ENCODE assay signal across 9 cellular contexts in the genomic region with DNA sequence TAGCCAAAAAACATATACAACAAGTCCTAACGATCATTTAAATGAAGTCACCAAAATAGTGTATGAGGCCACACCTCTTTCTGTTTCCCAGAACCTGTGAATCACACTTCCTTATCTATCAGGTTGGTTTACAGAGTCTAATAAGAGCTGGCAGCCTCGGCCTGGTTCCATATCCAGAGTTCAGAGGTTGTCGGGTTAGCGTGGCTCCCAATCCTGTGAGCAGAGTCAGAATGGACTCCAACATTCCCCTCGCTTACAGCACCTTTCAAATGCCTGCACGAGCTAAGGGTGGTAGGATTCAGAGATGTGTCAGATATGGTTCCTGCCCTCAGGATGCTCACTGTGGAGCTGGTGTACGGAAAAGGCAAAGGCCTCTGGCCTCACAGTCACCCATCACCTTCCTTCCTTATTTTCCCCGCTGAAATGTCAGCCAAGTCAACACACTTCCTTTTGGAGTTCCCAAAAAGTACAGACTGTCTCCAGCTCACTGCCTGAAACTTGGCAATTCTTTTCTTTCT. TPM values are rescaled to one million over a fixed set of nuclear protein-coding genes. Genes with fewer than 3 reads are reported as not detected.
DNase-seq lines count a peak whose midpoint lies in the region; ATAC-seq and TF ChIP-seq lines count a peak whose summit lies in the region.
"Had no signal": no experiment of that assay in that cellular context is flagged by ENCODE, and none has a peak within 500 bp of the region (broad histone marks: within the 10 kb centered on the region; RNA-seq: fewer than 3 reads in every experiment).

No MANE protein-coding gene starts in this region.

- H3K27ac ChIP-seq in HCT116 (ENCODE audit: low read depth, low read length) = no peak overlapping the region
- peak overlapping the region in 3 of 4 donors; percentile 62 to 65 (median 63) for H3K27ac ChIP-seq in gastroesophageal sphincter

- no peaks in the 10 kb centered on the region for H3K9me2 ChIP-seq in HCT116 (ENCODE audit: insufficient read depth)

- peaks cover 17% of the 10 kb centered on the region for H3K36me3 Mint-ChIP-seq in activated CD4-positive, alpha-beta T cell treated with anti-CD3 and anti-CD28 coated beads, Interleukin-2, amount 10 ng/mL, durations not matched to agents 7 days and 5 days (ENCODE audit: low read depth)
- peaks cover 19% of the 10 kb centered on the region for H3K36me3 Mint-ChIP-seq in stimulated activated effector memory CD8-positive, alpha-beta T cell treated with anti-CD3 and anti-CD28 coated beads, Interleukin-12 subunit alpha, Interleukin-12 subunit beta, amount 100 ng/mL, for 72 hours
- H3K36me3 Mint-ChIP-seq: mesothelial cell of epicardium had no signal

- no peak overlapping the region for H3K9ac ChIP-seq in HCT116 (ENCODE audit: low read length)

- intact Hi-C loops in HCT116 (cut with micrococcal nuclease) = loop anchor here (10.0 kb wide), 1 partner anchor 113 kb away; a partner anchor contains a TSS

- peaks cover 47% of the 10 kb centered on the region for H3K4me1 Mint-ChIP-seq in activated CD4-positive, alpha-beta T cell treated with anti-CD3 and anti-CD28 coated beads, Interleukin-2, amount 10 ng/mL, durations not matched to agents 7 days and 5 days
- peaks cover 50% of the 10 kb centered on the region for H3K4me1 Mint-ChIP-seq in stimulated activated effector memory CD8-positive, alpha-beta T cell treated with anti-CD3 and anti-CD28 coated beads, Interleukin-12 subunit alpha, Interleukin-12 subunit beta, amount 100 ng/mL, for 72 hours

- RAD21 ChIA-PET in HCT116 (lab: Charles Lee; ENCODE audit: low non-redundant PET in 1 of 2, low total read pairs in 2 of 2, uncharacterized antibody in 2 of 2, unreplicated experiment in 2 of 2) = no interaction called here

- CTCF ChIA-PET in HCT116 (lab: Charles Lee) = no interaction called here
- CTCF ChIA-PET in activated CD4-positive, alpha-beta T cell treated with anti-CD3 and anti-CD28 coated beads, Interleukin-2, amount 10 ng/mL, durations not matched to agents 7 days and 5 days (lab: Charles Lee) = interaction anchor here (1.3 to 1.4 kb wide), 2 partner anchors 18 to 97 kb away, joined by 5 to 10 read pairs; no protein-coding TSS in a partner anchor

- no peak for DNase-seq in HCT116 (ENCODE audit: low read depth, low spot score)
- peak; percentile 15 for DNase-seq in activated CD4-positive, alpha-beta T cell treated with anti-CD3 and anti-CD28 coated beads, Interleukin-2, amount 10 ng/mL, durations not matched to agents 7 days and 5 days
- no peak for DNase-seq in stimulated activated effector memory CD8-positive, alpha-beta T cell treated with anti-CD3 and anti-CD28 coated beads, Interleukin-12 subunit alpha, Interleukin-12 subunit beta, amount 100 ng/mL, for 72 hours (ENCODE audit: low spot score in 2 of 2)
- no peak for DNase-seq in HAP-1 (ENCODE audit: low spot score in 2 of 2)
- no peak for DNase-seq in epidermal melanocyte (ENCODE audit: insufficient read length, low spot score)
- no peak for DNase-seq in SHP77 (lab: John Stamatoyannopoulos, UW)

- H4K20me1 ChIP-seq in HCT116 (ENCODE audit: insufficient read depth) = no peaks in the 10 kb centered on the region

- WGBS in gastroesophageal sphincter (ENCODE audit: low coverage in 1 of 2), 2 donors = 58 to 59% methylated on average over 4 to 7 of the region's 8 CpGs

- TF ChIP-seq POLR2A in HCT116 (IDR thresholded peaks at IDR 0.05; ENCODE audit: borderline replicate concordance, extremely low read depth, insufficient read depth, insufficient read length) (no peak), gastroesophageal sphincter (IDR thresholded peaks at IDR 0.05) (no peak)

- peaks cover 42% of the 10 kb centered on the region for H3K79me2 ChIP-seq in HCT116 (ENCODE audit: insufficient read depth, low read length)

- TF ChIP-seq RAD21 in HCT116 (IDR thresholded peaks at IDR 0.05; ENCODE audit: low read depth) = no peak

- BruUV-seq in HCT116 (replicated peaks; lab: Mats Ljungman, UMichigan) = no TSS peak

- peak overlapping the region; percentile 78 for H3K27ac Mint-ChIP-seq in activated CD4-positive, alpha-beta T cell treated with anti-CD3 and anti-CD28 coated beads, Interleukin-2, amount 10 ng/mL, durations not matched to agents 7 days and 5 days
- peak overlapping the region; percentile 93 for H3K27ac Mint-ChIP-seq in stimulated activated effector memory CD8-positive, alpha-beta T cell treated with anti-CD3 and anti-CD28 coated beads, Interleukin-12 subunit alpha, Interleukin-12 subunit beta, amount 100 ng/mL, for 72 hours
- H3K27ac Mint-ChIP-seq: mesothelial cell of epicardium had no signal

- no peaks in the 10 kb centered on the region for H3K36me3 ChIP-seq in HCT116 (ENCODE audit: control insufficient read depth in 1 of 2, insufficient read depth in 2 of 2, low read length in 2 of 2)
- no peaks in the 10 kb centered on the region for H3K36me3 ChIP-seq in gastroesophageal sphincter
- no peaks in the 10 kb centered on the region for H3K36me3 ChIP-seq in HAP-1 (replicated peaks)

- H3K4me3 Mint-ChIP-seq in activated CD4-positive, alpha-beta T cell treated with anti-CD3 and anti-CD28 coated beads, Interleukin-2, amount 10 ng/mL, durations not matched to agents 7 days and 5 days = peak overlapping the region; percentile 33
- peak overlapping the region; percentile 68 for H3K4me3 Mint-ChIP-seq in stimulated activated effector memory CD8-positive, alpha-beta T cell treated with anti-CD3 and anti-CD28 coated beads, Interleukin-12 subunit alpha, Interleukin-12 subunit beta, amount 100 ng/mL, for 72 hours
- H3K4me3 Mint-ChIP-seq: mesothelial cell of epicardium had no signal

- TF ChIP-seq EP300 in gastroesophageal sphincter (IDR thresholded peaks at IDR 0.05) = no peak

- TF ChIP-seq CTCF in HCT116 (IDR thresholded peaks at IDR 0.05 in 2 of 3, conservative IDR thresholded peaks at IDR 0.05 in 1 of 3; ENCODE audit: borderline replicate concordance in 1 of 3, insufficient read depth in 1 of 3, low read depth in 2 of 3, low read length in 2 of 3) (no peak), gastroesophageal sphincter (IDR thresholded peaks at IDR 0.05) (no peak)

- POLR2A ChIA-PET in HCT116 (lab: Charles Lee) = no interaction called here
- POLR2A ChIA-PET in activated CD4-positive, alpha-beta T cell treated with anti-CD3 and anti-CD28 coated beads, Interleukin-2, amount 10 ng/mL, durations not matched to agents 7 days and 5 days (lab: Charles Lee) = interaction anchor here (1.0 kb wide), 1 partner anchor 69 kb away, joined by 3 read pairs; no protein-coding TSS in a partner anchor

- peak overlapping the region; percentile 21; the same call in 1 of the 2 replicates for H3K4me2 ChIP-seq in HCT116 (ENCODE audit: low read length)

- H3K27me3 ChIP-seq in HCT116 (ENCODE audit: insufficient read depth, low read length) (no peaks in the 10 kb centered on the region), gastroesophageal sphincter (peaks cover 5% of the 10 kb centered on the region), HAP-1 (ENCODE audit: low read depth) (peaks cover 4% of the 10 kb centered on the region)

- H3K9me3 ChIP-seq in HCT116 (ENCODE audit: control insufficient read depth in 1 of 2, insufficient read depth in 1 of 2, low read depth in 1 of 2, low read length in 2 of 2) (no peaks in the 10 kb centered on the region), gastroesophageal sphincter (no peaks in the 10 kb centered on the region), HAP-1 (no peaks in the 10 kb centered on the region)

- H3K4me1 ChIP-seq in HCT116 (ENCODE audit: control insufficient read depth in 1 of 2, insufficient read depth in 2 of 2, low read length in 2 of 2) (peaks cover 2 to 16% of the 10 kb centered on the region in 2 experiments; a peak in 3 of 4 replicates), gastroesophageal sphincter (peaks cover 0 to 21% (median 4%) of the 10 kb centered on the region in 3 donors), HAP-1 (no peaks in the 10 kb centered on the region)

- H2AFZ ChIP-seq in HCT116 (ENCODE audit: low read depth, low read length, poor library complexity, severe bottlenecking) = no peak overlapping the region

- no peak overlapping the region for H3K4me3 ChIP-seq in HCT116 (replicated peaks in 1 of 2; ENCODE audit: low read depth in 1 of 2, low read length in 2 of 2)
- no peak overlapping the region for H3K4me3 ChIP-seq in gastroesophageal sphincter
- no peak overlapping the region for H3K4me3 ChIP-seq in HAP-1

- ATAC-seq in HCT116 (no peak), gastroesophageal sphincter (peak; percentile 68), GM21390 (IDR thresholded peaks at IDR 0.05; ENCODE audit: unreplicated experiment) (no peak)
- peak; percentile 69 for ATAC-seq in stimulated activated effector memory CD8-positive, alpha-beta T cell treated with anti-CD3 and anti-CD28 coated beads, Interleukin-12 subunit alpha, Interleukin-12 subunit beta, amount 100 ng/mL, for 72 hours

- H3K27me3 Mint-ChIP-seq in activated CD4-positive, alpha-beta T cell treated with anti-CD3 and anti-CD28 coated beads, Interleukin-2, amount 10 ng/mL, durations not matched to agents 7 days and 5 days = no peaks in the 10 kb centered on the region

- no peaks in the 10 kb centered on the region for H3K9me3 Mint-ChIP-seq in activated CD4-positive, alpha-beta T cell treated with anti-CD3 and anti-CD28 coated beads, Interleukin-2, amount 10 ng/mL, durations not matched to agents 7 days and 5 days
- H3K9me3 Mint-ChIP-seq in stimulated activated effector memory CD8-positive, alpha-beta T cell treated with anti-CD3 and anti-CD28 coated beads, Interleukin-12 subunit alpha, Interleukin-12 subunit beta, amount 100 ng/mL, for 72 hours = no peaks in the 10 kb centered on the region
- H3K9me3 Mint-ChIP-seq: mesothelial cell of epicardium had no signal

- in situ Hi-C loops in HAP-1 (cut with MboI; ENCODE audit: low sequenced_read_pairs) = no loop called here

TF ChIP-seq in HCT116, 20 proteins besides CTCF, POLR2A, EP300 and RAD21 (continues in another document):
- TF ChIP-seq EZH2 (IDR thresholded peaks at IDR 0.05) (no peak), ELF1 (IDR thresholded peaks at IDR 0.05; ENCODE audit: borderline replicate concordance, low read depth) (no peak), ZNF274 (IDR thresholded peaks at IDR 0.05; ENCODE audit: low read depth, low read length) (no peak), ZFX (IDR thresholded peaks at IDR 0.05) (no peak), JUND (IDR thresholded peaks at IDR 0.05) (no peak), YY1 (IDR thresholded peaks at IDR 0.05; ENCODE audit: extremely low read depth, insufficient replicate concordance, low read depth, low read length) (no peak), TCF7L2 (IDR thresholded peaks at IDR 0.05; ENCODE audit: borderline replicate concordance, extremely low read depth, insufficient read depth, insufficient read length) (no peak), SP1 (IDR thresholded peaks at IDR 0.05; ENCODE audit: low read depth) (no peak)
- TF ChIP-seq, protein P1, sequence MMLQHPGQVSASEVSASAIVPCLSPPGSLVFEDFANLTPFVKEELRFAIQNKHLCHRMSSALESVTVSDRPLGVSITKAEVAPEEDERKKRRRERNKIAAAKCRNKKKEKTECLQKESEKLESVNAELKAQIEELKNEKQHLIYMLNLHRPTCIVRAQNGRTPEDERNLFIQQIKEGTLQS (IDR thresholded peaks at IDR 0.05) = no peak

RNA-seq across cellular contexts. Expression of a gene that starts 6.0 kb away (rescaled TPM):
- 10.5 TPM for total RNA-seq in HCT116 (2021; ENCODE audit: unreplicated experiment)
- 13.4 and 14.9 TPM in 2 replicates for polyA plus RNA-seq in HCT116 (2012)
- total RNA-seq in activated CD4-positive, alpha-beta T cell treated with anti-CD3 and anti-CD28 coated beads, Interleukin-2, amount 10 ng/mL, durations not matched to agents 7 days and 5 days = 10 to 100 TPM; 16.1 to 16.5 TPM
- total RNA-seq in gastroesophageal sphincter = 10 to 100 TPM; 17.7 to 21.9 (median 20.6) TPM
- total RNA-seq: mesothelial cell of epicardium had no signal

Comparison
In these comparisons a context has a peak if more than half of its experiments do, and no peak if none do; other contexts are left out.
1. ATAC-seq: peak in gastroesophageal sphincter (single experiment) and stimulated activated effector memory CD8-positive, alpha-beta T cell treated with anti-CD3 and anti-CD28 coated beads, Interleukin-12 subunit alpha, Interleukin-12 subunit beta, amount 100 ng/mL, for 72 hours (single experiment); none in HCT116 (single experiment) and GM21390 (single experiment).